ENCODE assay signal across 8 cellular contexts in the genomic region with DNA sequence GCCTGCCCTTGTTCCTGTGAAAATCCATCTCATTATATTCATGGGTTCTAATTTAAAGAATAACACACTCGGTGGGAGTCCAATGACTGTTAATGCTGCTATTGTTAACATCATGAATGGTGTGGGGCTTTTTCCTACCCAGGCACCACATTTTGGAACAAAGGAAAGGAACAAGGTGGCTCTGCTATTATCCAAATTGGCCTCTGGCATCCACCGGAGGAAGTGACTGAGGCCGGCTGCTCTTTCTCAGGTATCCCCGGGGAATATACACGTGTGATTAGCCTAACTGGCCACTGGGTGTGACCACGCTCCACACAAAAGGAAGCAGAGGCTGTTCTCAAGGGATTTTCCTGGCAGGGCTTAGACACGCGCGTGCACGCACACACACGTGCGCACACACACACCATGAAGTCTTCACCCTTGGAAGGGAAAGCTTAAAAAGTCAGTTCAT.
A peak's percentile ranks its signal among the peaks of the same experiment; 100 is the strongest.
DNase-seq lines count a peak whose midpoint lies in the region; ATAC-seq and TF ChIP-seq lines count a peak whose summit lies in the region.

No MANE protein-coding gene starts in this region.

- CTCF ChIA-PET in Caco-2 (lab: Charles Lee): no interaction called here

- intact Hi-C loops in Caco-2 (cut with micrococcal nuclease; ENCODE audit: unreplicated experiment) (no loop called here), breast epithelium (cut with DNase I; ENCODE audit: low total_unique reads) (loop anchor here (2.0 kb wide), 1 partner anchor 13 kb away; no protein-coding TSS in a partner anchor)

- BruUV-seq in Caco-2 (replicated peaks; lab: Mats Ljungman, UMichigan): no TSS peak

- H3K4me1 ChIP-seq in Caco-2: no peaks in the 10 kb centered on the region
- H3K4me1 ChIP-seq in breast epithelium: no peaks in the 10 kb centered on the region

- H3K4me1 Mint-ChIP-seq in Caco-2 (ENCODE audit: low read depth, unreplicated experiment) (no peaks in the 10 kb centered on the region), memory B cell (peaks cover 8% of the 10 kb centered on the region)

- H3K36me3 ChIP-seq in Caco-2 (ENCODE audit: control insufficient read depth, insufficient read depth, low read length): no peaks in the 10 kb centered on the region
- H3K36me3 ChIP-seq in breast epithelium: no peaks in the 10 kb centered on the region

- H3K4me3 Mint-ChIP-seq in Caco-2 (ENCODE audit: unreplicated experiment) (no peak overlapping the region), memory B cell (no peak overlapping the region)

- no peaks in the 10 kb centered on the region for H3K27me3 ChIP-seq in Caco-2 (replicated peaks; ENCODE audit: control insufficient read depth, insufficient read depth, low read length)
- H3K27me3 ChIP-seq in breast epithelium: no peaks in the 10 kb centered on the region

- H3K9me3 Mint-ChIP-seq in Caco-2 (ENCODE audit: unreplicated experiment): no peaks in the 10 kb centered on the region
- H3K9me3 Mint-ChIP-seq in memory B cell: no peaks in the 10 kb centered on the region

- H3K27ac Mint-ChIP-seq in Caco-2 (ENCODE audit: unreplicated experiment) (no peak overlapping the region), memory B cell (no peak overlapping the region)

- H3K4me3 ChIP-seq in Caco-2 (ENCODE audit: low read depth, low read length) (no peak overlapping the region), breast epithelium (peak overlapping the region in 2 of 3 donors; percentile 14 to 22)

- no peaks in the 10 kb centered on the region for H3K9me3 ChIP-seq in Caco-2
- no peaks in the 10 kb centered on the region for H3K9me3 ChIP-seq in breast epithelium

- H3K27me3 Mint-ChIP-seq in Caco-2 (ENCODE audit: insufficient read depth, unreplicated experiment) (peaks cover 14% of the 10 kb centered on the region), memory B cell (no peaks in the 10 kb centered on the region)

- no peak overlapping the region for H3K27ac ChIP-seq in breast epithelium

- peak; percentile 14 to 34 for DNase-seq in Caco-2
- DNase-seq in NCI-H1930 (lab: John Stamatoyannopoulos, UW): peak; percentile 76 to 79
- DNase-seq in breast epithelium (ENCODE audit: low spot score in 2 of 2): peak; percentile 44 to 52
- no peak for DNase-seq in memory B cell (ENCODE audit: low spot score in 2 of 2)
- no peak for DNase-seq in GM19238 (ENCODE audit: insufficient read length, low spot score)
- no peak for DNase-seq in stimulated activated naive CD4-positive, alpha-beta T cell treated with Interleukin-2 at 50 U/mL for 16 hours (lab: John Stamatoyannopoulos, UW)
- no peak for DNase-seq in CD1c-positive myeloid dendritic cell (ENCODE audit: extremely low spot score)

- POLR2A ChIA-PET in Caco-2 (lab: Charles Lee): no interaction called here

- TF ChIP-seq CTCF in Caco-2 (IDR thresholded peaks at IDR 0.05; ENCODE audit: insufficient read depth in 1 of 2, low read depth in 1 of 2, low read length in 1 of 2, severe bottlenecking in 1 of 2, unreplicated experiment in 1 of 2) (peak; percentile 18 to 28), breast epithelium (IDR thresholded peaks at IDR 0.05) (peak in 2 of 3 donors; percentile 51 to 54)

- no peak for TF ChIP-seq POLR2A in breast epithelium (IDR thresholded peaks at IDR 0.05)

- ATAC-seq in memory B cell (ENCODE audit: low read depth) (peak; percentile 54), GM18502 (IDR thresholded peaks at IDR 0.05; ENCODE audit: poor library complexity, unreplicated experiment) (no peak)

- H3K36me3 Mint-ChIP-seq in Caco-2 (ENCODE audit: insufficient read depth, unreplicated experiment): no peaks in the 10 kb centered on the region
- H3K36me3 Mint-ChIP-seq in memory B cell: no peaks in the 10 kb centered on the region

Comparison
In these comparisons a context has a peak if more than half of its experiments do, and no peak if none do; other contexts are left out.
1. DNase-seq: peak in Caco-2 (2 of 2), NCI-H1930 (2 of 2) and breast epithelium (2 of 2); none in memory B cell (0 of 2), GM19238 (single experiment), stimulated activated naive CD4-positive, alpha-beta T cell treated with Interleukin-2 at 50 U/mL for 16 hours (single experiment) and CD1c-positive myeloid dendritic cell (single experiment).